ENCODE assay signal across 15 cellular contexts in the genomic region with DNA sequence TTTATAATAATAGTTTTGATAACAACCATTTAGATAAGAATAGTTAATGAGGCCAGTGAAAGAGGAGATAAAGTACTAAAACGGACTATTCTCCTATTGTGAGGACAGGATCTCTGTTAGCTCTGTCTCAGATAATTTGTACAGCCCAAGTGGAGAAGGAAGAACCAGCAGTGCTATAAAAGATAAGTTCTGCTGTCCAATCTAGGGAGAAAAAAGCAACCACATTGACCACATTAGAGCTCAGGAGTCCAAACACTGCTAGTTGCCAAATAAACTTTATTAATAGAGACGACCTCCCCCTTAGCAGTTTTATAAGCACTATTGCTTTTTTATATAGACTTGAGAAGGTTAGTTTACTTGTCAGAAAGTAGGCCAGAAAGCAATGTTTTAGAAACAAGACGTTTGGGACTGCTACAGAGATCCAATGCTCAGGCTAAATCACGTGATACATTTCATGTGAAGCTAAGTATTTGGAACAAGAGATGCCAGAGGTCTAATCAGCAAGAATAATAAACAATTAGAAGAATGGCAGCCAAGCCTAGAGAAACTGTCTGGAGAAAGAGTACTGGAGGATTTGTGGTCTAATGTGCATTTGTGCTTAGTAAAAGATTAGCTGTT. TPM values are rescaled to one million over a fixed set of nuclear protein-coding genes. Genes with fewer than 3 reads are reported as not detected.
DNase-seq lines count a peak whose midpoint lies in the region; ATAC-seq, FAIRE-seq and TF ChIP-seq lines count a peak whose summit lies in the region.
"Had no signal": no experiment of that assay in that cellular context is flagged by ENCODE, and none has a peak within 500 bp of the region (broad histone marks: within the 10 kb centered on the region; RNA-seq: fewer than 3 reads in every experiment).

No MANE protein-coding gene starts in this region.

- no peaks in the 10 kb centered on the region for H3K36me3 ChIP-seq in K562 (ENCODE audit: control insufficient read depth, insufficient read depth, low read length)
- H3K36me3 ChIP-seq in right atrium auricular region: no peaks in the 10 kb centered on the region
- H3K36me3 ChIP-seq in skeletal muscle tissue (ENCODE audit: control insufficient read depth in 3 of 3, insufficient read depth in 3 of 3, low read length in 3 of 3): no peaks in the 10 kb centered on the region
- H3K36me3 ChIP-seq: breast epithelium, MG63 had no signal

- intact Hi-C loops in K562 (cut with micrococcal nuclease): no loop called here

- in situ Hi-C loops in K562 (cut with MboI): no loop called here

- CTCF ChIA-PET in K562 (lab: Yijun Ruan, JAX; ENCODE audit: low intra/inter-chr PET ratio): no interaction called here

- no peak overlapping the region for H2AFZ ChIP-seq in K562 (ENCODE audit: low read depth, low read length)

- H3K27me3 ChIP-seq in K562 (ENCODE audit: control insufficient read depth in 2 of 2, insufficient read depth in 2 of 2, low read length in 2 of 2): no peaks in the 10 kb centered on the region
- H3K27me3 ChIP-seq in right atrium auricular region: no peaks in the 10 kb centered on the region
- no peaks in the 10 kb centered on the region for H3K27me3 ChIP-seq in skeletal muscle tissue (ENCODE audit: control insufficient read depth in 3 of 3, insufficient read depth in 3 of 3, low read length in 3 of 3)
- H3K27me3 ChIP-seq: breast epithelium, MG63 had no signal

- no peak overlapping the region for H3K4me2 ChIP-seq in K562 (ENCODE audit: insufficient read depth, low read length)

- BruUV-seq in K562 (replicated peaks; lab: Mats Ljungman, UMichigan): no TSS peak

- H3K9me1 ChIP-seq in K562 (ENCODE audit: control insufficient read depth, insufficient read depth, low read length): no peaks in the 10 kb centered on the region

- whole genome bisulfite sequencing in K562 (ENCODE audit: insufficient coverage, low coverage, missing lambda C conversion rate): 0% methylated on average over 4 of the region's 4 CpGs

- H3K4me3 ChIP-seq in K562 (no peak overlapping the region), right atrium auricular region (no peak overlapping the region), skeletal muscle tissue (ENCODE audit: low read length in 3 of 3) (no peak overlapping the region)
- H3K4me3 ChIP-seq: breast epithelium, MG63, psoas muscle had no signal

- peak; percentile 90 for DNase-seq in EH (ENCODE audit: low read depth)
- DNase-seq in K562 (ENCODE audit: extremely low read depth in 1 of 4, low spot score in 3 of 4): no peak
- no peak for DNase-seq in right atrium auricular region (ENCODE audit: low spot score)
- DNase-seq in SIG-M5 (lab: John Stamatoyannopoulos, UW): no peak
- DNase-seq in HuH-7.5 (ENCODE audit: low spot score): no peak
- DNase-seq in NCI-H1092 (lab: John Stamatoyannopoulos, UW): no peak
- DNase-seq: activated T-cell treated with anti-CD3 and anti-CD28 coated beads for 4 hours; CD4-positive, alpha-beta memory T cell; MG63; psoas muscle had no signal

- FAIRE-seq in K562 (lab: Jason Lieb, UNC): no peak
- FAIRE-seq: TTC549 had no signal

- H3K9me3 ChIP-seq in K562 (replicated peaks; ENCODE audit: control insufficient read depth, insufficient read depth, low read depth, low read length) (no peaks in the 10 kb centered on the region), right atrium auricular region (no peaks in the 10 kb centered on the region), skeletal muscle tissue (ENCODE audit: control insufficient read depth in 3 of 3, low read length in 3 of 3) (no peaks in the 10 kb centered on the region)
- H3K9me3 ChIP-seq: breast epithelium, psoas muscle had no signal

- no peak for TF ChIP-seq RAD21 in K562 (CRISPR knock-in tag; conservative IDR thresholded peaks at IDR 0.05 in 1 of 2, IDR thresholded peaks at IDR 0.05 in 1 of 2)

- no peaks in the 10 kb centered on the region for H3K79me2 ChIP-seq in K562 (ENCODE audit: control insufficient read depth, insufficient read depth, low read length)

- H4K20me1 ChIP-seq in K562 (replicated peaks; ENCODE audit: control insufficient read depth, insufficient read depth, low read length): no peaks in the 10 kb centered on the region

- no peak for TF ChIP-seq POLR2A in K562 (conservative IDR thresholded peaks at IDR 0.05)

- no peaks in the 10 kb centered on the region for H3K4me1 ChIP-seq in K562 (replicated peaks in 1 of 2; ENCODE audit: control insufficient read depth in 2 of 2, insufficient read depth in 2 of 2, low read length in 2 of 2)
- peaks cover 0 to 26% of the 10 kb centered on the region in 2 donors for H3K4me1 ChIP-seq in right atrium auricular region
- H3K4me1 ChIP-seq in skeletal muscle tissue (ENCODE audit: control insufficient read depth in 3 of 3, insufficient read depth in 3 of 3, low read length in 3 of 3): no peaks in the 10 kb centered on the region
- H3K4me1 ChIP-seq: breast epithelium, psoas muscle had no signal

- POLR2A ChIA-PET in K562 (lab: Yijun Ruan, JAX): no interaction called here

- no peak overlapping the region for H3K27ac ChIP-seq in K562 (ENCODE audit: extremely low read depth, low read depth, low read length)
- H3K27ac ChIP-seq in right atrium auricular region: peak overlapping the region; percentile 49 to 68
- peak overlapping the region; percentile 19 for H3K27ac ChIP-seq in skeletal muscle tissue (ENCODE audit: low read depth, low read length)
- H3K27ac ChIP-seq: psoas muscle, RWPE1 had no signal

- TF ChIP-seq CTCF in K562 (IDR thresholded peaks at IDR 0.05 in 2 of 3, conservative IDR thresholded peaks at IDR 0.05 in 1 of 3; ENCODE audit: insufficient read depth in 2 of 3, low read depth in 1 of 3, low read length in 3 of 3) (no peak), right atrium auricular region (IDR thresholded peaks at IDR 0.05) (no peak)

- no peak overlapping the region for H3K9ac ChIP-seq in K562 (ENCODE audit: insufficient read depth in 1 of 2, low read depth in 2 of 2, low read length in 2 of 2)
- H3K9ac ChIP-seq in skeletal muscle tissue (ENCODE audit: low read depth in 1 of 3, low read length in 3 of 3): no peak overlapping the region

- no peak for TF ChIP-seq EP300 in K562 (IDR thresholded peaks at IDR 0.05; ENCODE audit: low read length)

- ATAC-seq in K562 (no peak), HG03342 (IDR thresholded peaks at IDR 0.05; ENCODE audit: unreplicated experiment) (no peak)
- ATAC-seq: psoas muscle had no signal

RNA-seq across cellular contexts. Expression of a gene that starts 15.9 kb away (rescaled TPM):
- 0.23 and 1.8 TPM in 2 replicates for total RNA-seq in K562 (2011; cell fraction: chromatin; rRNA removed; ENCODE audit: low replicate concordance)
- 0.17 and 0.39 TPM in 2 replicates for total RNA-seq in K562 (2011; cell fraction: nucleolus; rRNA removed)
- 0.81 and 1.6 TPM in 2 replicates for total RNA-seq in K562 (2011; cell fraction: nucleoplasm; rRNA removed)
- total RNA-seq in K562 (2014; rRNA removed) (0.27 TPM in 1 of 2 replicates, not detected in the other), K562 (2014; rRNA removed; fragmentation: Illumina TruSeq; extraction: Trizol) (0.26 and 0.40 TPM in 2 replicates), K562 (2015; rRNA removed; fragmentation: Illumina TruSeq; extraction: Trizol) (0.26 and 0.40 TPM in 2 replicates), K562 (2021) (0.33 and 0.76 TPM in 2 replicates), right atrium auricular region (1 to 10 TPM; 2.0 to 4.2 TPM), skeletal muscle tissue (6.3 TPM)
- polyA plus RNA-seq in K562 (2011; rRNA removed) (0.08 and 0.50 TPM in 2 replicates), K562 (2014; fragmentation: Illumina TruSeq; extraction: Trizol) (0.13 and 0.29 TPM in 2 replicates), K562 (2014; fragmentation: Nextera tagmentation; extraction: Ambion mirVana) (under 1 TPM; 0.17 to 0.34 TPM), K562 (2014; rRNA removed) (0.18 and 0.41 TPM in 2 replicates)
- polyA plus RNA-seq in K562 (2011; cell fraction: cytosol; rRNA removed): 0.04 TPM in 2 replicates
- polyA plus RNA-seq in K562 (2011; cell fraction: nucleus; rRNA removed): 0.13 and 0.14 TPM in 2 replicates
- 0.22 and 0.43 TPM in 2 replicates for polyA plus RNA-seq in K562 (2012)
- 0.32 TPM in 1 of 2 replicates, not detected in the other for polyA minus RNA-seq in K562 (2011; rRNA and poly(A)+ RNA removed)
- polyA minus RNA-seq in K562 (2011; cell fraction: cytosol; rRNA and poly(A)+ RNA removed): not detected in 2 replicates
- 1.8 TPM in 1 of 2 replicates, not detected in the other for polyA minus RNA-seq in K562 (2011; cell fraction: nucleus; rRNA and poly(A)+ RNA removed)
